Comparison of ENCODE assay signal across 26 cellular contexts in genomic region chr5:5298068-5298633, GRCh38.
DNase-seq lines count a peak whose midpoint lies in the region; ATAC-seq lines count a peak whose summit lies in the region.
"Had no signal": no experiment of that assay in that cellular context is flagged by ENCODE, and none has a peak within 500 bp of the region (broad histone marks: within the 10 kb centered on the region; RNA-seq: fewer than 3 reads in every experiment).

No MANE protein-coding gene starts in this region.

- peak; percentile 70 for DNase-seq in NCI-H748 (lab: John Stamatoyannopoulos, UW; ENCODE audit: unreplicated experiment)
- no peak for DNase-seq in NCI-H748 treated with DMSO at 0.1 percent for 48 hours (lab: John Stamatoyannopoulos, UW)
- DNase-seq in SW480 (ENCODE audit: low spot score), result peak; percentile 33
- DNase-seq in left lobe of liver (ENCODE audit: low spot score), result peak; percentile 95
- DNase-seq in mesenteric fat pad (ENCODE audit: low spot score), result no peak
- no peak for DNase-seq in stimulated activated naive CD4-positive, alpha-beta T cell treated with Interleukin-2 at 50 U/mL for 16 hours (lab: John Stamatoyannopoulos, UW)
- DNase-seq: activated CD4-positive, alpha-beta T cell treated with anti-CD3 and anti-CD28 coated beads, Interleukin-2, amount 50 U/mL, for 4 hours; activated CD8-positive, alpha-beta memory T cell treated with anti-CD3 and anti-CD28 coated beads, Interleukin-2, amount 10 ng/mL, durations not matched to agents 7 days and 5 days; activated naive CD4-positive, alpha-beta T cell treated with Interleukin-2 at 50 U/mL for 16 hours; activated T-cell treated with anti-CD3 and anti-CD28 coated beads, Interleukin-2, amount 50 U/mL, for 72 hours; AML-193; CD4-positive, alpha-beta T cell; hippocampal formation; MG63; NCI-H1930; stimulated activated naive B cell treated with anti-CD40 and anti-IgM and Interleukin-4, amounts not matched to agents 10 μg/mL and 1 μg/mL and 100 μg/mL, for 72 hours; T-helper 17 cell; upper lobe of left lung had no signal

- ATAC-seq in left lobe of liver (peak; percentile 95), GM19324 (IDR thresholded peaks at IDR 0.05; ENCODE audit: low FRiP score, unreplicated experiment) (no peak), HG03571 (IDR thresholded peaks at IDR 0.05; ENCODE audit: unreplicated experiment) (no peak)
- ATAC-seq: A549; activated CD4-positive, CD25-positive, alpha-beta regulatory T cell treated with anti-CD3 and anti-CD28 coated beads, Interleukin-2, amount 50 U/mL, for 24 hours; activated CD8-positive, alpha-beta memory T cell treated with anti-CD3 and anti-CD28 coated beads, Interleukin-2, amount 10 ng/mL, durations not matched to agents 7 days and 5 days; activated T-cell treated with anti-CD3 and anti-CD28 coated beads, Interleukin-2, amount 50 U/mL, for 72 hours; body of pancreas; gastroesophageal sphincter; GM23338; SK-N-SH treated with all-trans-retinoic acid at 6 μM for 48 hours; stimulated activated naive B cell treated with anti-CD40 and anti-IgM and Interleukin-4, amounts not matched to agents 10 μg/mL and 1 μg/mL and 100 μg/mL, for 72 hours; T-helper 17 cell had no signal

Comparison
In these comparisons a context has a peak if more than half of its experiments do, and no peak if none do; other contexts are left out.
1. DNase-seq: peak in NCI-H748 (single experiment), SW480 (single experiment) and left lobe of liver (single experiment); none in NCI-H748 treated with DMSO at 0.1 percent for 48 hours (single experiment), mesenteric fat pad (single experiment) and stimulated activated naive CD4-positive, alpha-beta T cell treated with Interleukin-2 at 50 U/mL for 16 hours (single experiment).